Comparison of ENCODE assay signal across 8 cellular contexts in the genomic region with DNA sequence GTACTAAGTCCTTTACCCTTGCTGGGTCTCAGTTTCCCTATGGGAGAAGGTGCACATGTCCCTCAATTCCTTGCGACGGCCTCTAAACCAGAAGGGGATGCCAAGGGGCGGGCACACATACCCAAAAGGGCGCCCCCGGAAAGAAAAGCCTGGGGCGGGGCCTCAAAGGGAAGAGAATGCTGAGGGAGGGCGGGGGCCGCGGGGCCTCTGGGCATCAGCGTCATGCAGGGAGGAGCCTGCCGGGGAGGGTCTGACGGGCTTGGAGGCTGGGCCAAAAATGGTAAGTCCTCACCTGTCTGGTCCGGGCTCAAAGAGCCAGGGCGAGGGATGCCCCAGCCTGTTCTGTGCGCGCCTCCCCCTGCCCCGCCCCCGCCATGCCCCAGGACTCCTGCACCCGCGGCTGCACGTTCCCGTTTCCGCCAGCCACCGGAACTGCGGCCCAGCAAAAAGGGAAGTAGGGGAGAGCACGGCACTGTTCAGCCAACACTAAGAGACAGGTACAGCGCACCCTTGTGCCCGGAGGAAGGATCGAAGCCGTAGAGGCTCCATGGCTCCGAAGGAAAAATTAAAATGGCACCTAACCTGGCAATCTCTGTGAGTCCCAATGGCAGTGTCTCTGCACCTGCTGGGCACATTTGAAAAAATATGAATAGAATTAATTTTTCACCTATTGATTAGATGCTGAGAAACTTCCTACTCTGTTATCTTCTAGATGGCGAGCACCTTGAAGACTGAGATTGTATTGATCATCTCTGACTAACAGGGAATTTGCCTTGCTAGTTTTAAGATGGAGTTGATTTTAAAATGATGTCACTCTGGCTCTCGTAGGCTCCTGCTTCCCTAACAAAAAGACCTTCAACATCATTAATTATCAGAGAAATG. TPM values are rescaled to one million over a fixed set of nuclear protein-coding genes. Genes with fewer than 3 reads are reported as not detected.
DNase-seq lines count a peak whose midpoint lies in the region; ATAC-seq and TF ChIP-seq lines count a peak whose summit lies in the region.

A gene (minus strand): TSS at position 434 of the 882 bp plus-strand sequence. CDS start 14,976 bp downstream, outside the sequence.

- H4K20me1 ChIP-seq in mammary epithelial cell (ENCODE audit: insufficient read depth, low read length), result no peaks in the 10 kb centered on the region
- no peaks in the 10 kb centered on the region for H4K20me1 ChIP-seq in smooth muscle cell (ENCODE audit: low read depth)

- H3K27ac ChIP-seq in VCaP (peak within 1 kb of the TSS; percentile 91), mammary epithelial cell (ENCODE audit: insufficient read depth, low read depth, low read length) (peak within 1 kb of the TSS; percentile 37), smooth muscle cell (ENCODE audit: low read depth) (peak within 1 kb of the TSS; percentile 76)

- H3F3A ChIP-seq in smooth muscle cell (ENCODE audit: low read depth), result peaks cover 16% of the 10 kb centered on the region

- 15% methylated on average over 8 of the region's 33 CpGs for WGBS in mammary epithelial cell (ENCODE audit: low coverage, missing lambda C conversion rate)
- 3% methylated on average over 28 of the region's 33 CpGs for WGBS in smooth muscle cell (ENCODE audit: low lambda C conversion rate)

- peak within 1 kb of the TSS; percentile 90 for H2AFZ ChIP-seq in mammary epithelial cell (ENCODE audit: low read depth, low read length)
- H2AFZ ChIP-seq in smooth muscle cell (ENCODE audit: low read depth), result peak within 1 kb of the TSS; percentile 96

- TF ChIP-seq CTCF in VCaP (conservative IDR thresholded peaks at IDR 0.05) (peak; percentile 98), mammary epithelial cell (conservative IDR thresholded peaks at IDR 0.05 in 1 of 2, IDR thresholded peaks at IDR 0.05 in 1 of 2; ENCODE audit: extremely low read depth in 1 of 2, insufficient read depth in 1 of 2, low read depth in 1 of 2, low read length in 2 of 2) (peak; percentile 73 to 86), smooth muscle cell (IDR thresholded peaks at IDR 0.05; ENCODE audit: borderline replicate concordance, insufficient read depth, poor library complexity, severe bottlenecking) (peak; percentile 59)

- BruUV-seq in mammary epithelial cell (replicated peaks; lab: Mats Ljungman, UMichigan), result no TSS peak

- H3K4me2 ChIP-seq in mammary epithelial cell (ENCODE audit: insufficient read depth, low read depth, low read length) (peak within 1 kb of the TSS; percentile 69), smooth muscle cell (peak within 1 kb of the TSS; percentile 91)

- CTCF ChIA-PET in mammary epithelial cell (lab: Charles Lee; ENCODE audit: low non-redundant PET), result no interaction called here

- in situ Hi-C loops in mammary epithelial cell (cut with MboI; ENCODE audit: low sequenced_read_pairs in 2 of 2), result no loop called here

- H3K27me3 ChIP-seq in mammary epithelial cell (ENCODE audit: insufficient read depth, low read length) (no peaks in the 10 kb centered on the region), smooth muscle cell (ENCODE audit: low read depth) (no peaks in the 10 kb centered on the region)

- no peaks in the 10 kb centered on the region for H3K9me3 ChIP-seq in mammary epithelial cell (replicated peaks; ENCODE audit: insufficient read depth, low read length)
- H3K9me3 ChIP-seq in smooth muscle cell (replicated peaks; ENCODE audit: low read depth), result no peaks in the 10 kb centered on the region

- ATAC-seq in GM18873 (IDR thresholded peaks at IDR 0.05; ENCODE audit: low FRiP score, unreplicated experiment), result peak; percentile 99
- peak; percentile 99 for ATAC-seq in HG03135 (IDR thresholded peaks at IDR 0.05; ENCODE audit: unreplicated experiment)

- H3K4me1 ChIP-seq in mammary epithelial cell (ENCODE audit: insufficient read depth, low read length), result no peaks in the 10 kb centered on the region
- peaks cover 10% of the 10 kb centered on the region for H3K4me1 ChIP-seq in smooth muscle cell (ENCODE audit: low read depth)

- H3K4me3 ChIP-seq in mammary epithelial cell (replicated peaks in 1 of 3; ENCODE audit: insufficient read depth in 1 of 3, low read depth in 2 of 3, low read length in 3 of 3), result peak within 1 kb of the TSS; percentile 57 to 66 (median 60)
- H3K4me3 ChIP-seq in smooth muscle cell, result peak within 1 kb of the TSS; percentile 74

- dilution Hi-C loops in mammary epithelial cell (cut with HindIII; ENCODE audit: low sequenced_read_pairs), result no loop called here

- H3K36me3 ChIP-seq in mammary epithelial cell (ENCODE audit: insufficient read depth, low read length) (no peaks in the 10 kb centered on the region), smooth muscle cell (ENCODE audit: low read depth) (no peaks in the 10 kb centered on the region)

- DNase-seq in AG08396 (ENCODE audit: low spot score), result peak; percentile 93
- peak; percentile 99 for DNase-seq in NCI-H2171 treated with DMSO at 0.1 percent for 48 hours (lab: John Stamatoyannopoulos, UW)
- DNase-seq in mammary epithelial cell, result peak; percentile 97
- DNase-seq in iPS-NIHi7 (ENCODE audit: extremely low spot score), result peak; percentile 95
- peak; percentile 66 for DNase-seq in smooth muscle cell (lab: John Stamatoyannopoulos, UW; ENCODE audit: unreplicated experiment)

- intact Hi-C loops in mammary epithelial cell (cut with micrococcal nuclease), result loop anchor here (1.0 kb wide), 2 partner anchors 75 to 79 kb away; a partner anchor contains a TSS

- H3K79me2 ChIP-seq in mammary epithelial cell (ENCODE audit: insufficient read depth, low read length) (no peaks in the 10 kb centered on the region), smooth muscle cell (ENCODE audit: low read depth) (no peaks in the 10 kb centered on the region)

- H3K9ac ChIP-seq in mammary epithelial cell (ENCODE audit: insufficient read depth, low read length) (peak within 1 kb of the TSS; percentile 66), smooth muscle cell (ENCODE audit: low read depth) (peak within 1 kb of the TSS; percentile 79)

RNA-seq across cellular contexts. Expression of the gene that starts here (rescaled TPM):
- total RNA-seq in mammary epithelial cell, result 1 to 10 TPM; 2.4 to 3.0 TPM
- polyA plus RNA-seq in mammary epithelial cell, result 2.3 TPM
- 3.6 TPM for polyA minus RNA-seq in mammary epithelial cell
- total RNA-seq in smooth muscle cell, result 5.6 and 6.0 TPM in 2 replicates
- 4.3 and 6.5 TPM in 2 replicates for polyA plus RNA-seq in smooth muscle cell

Comparison
In these comparisons a context has a peak if more than half of its experiments do, and no peak if none do; other contexts are left out.
1. Peak in every context shown above with its lines: DNase-seq, ATAC-seq, H3K4me3 ChIP-seq and H3K27ac ChIP-seq.
2. H3K27ac ChIP-seq: peak in every context shown above with its lines; median percentile 91 in VCaP; 76 in smooth muscle cell; 37 in mammary epithelial cell.